Comparison of ENCODE assay signal across 6 cellular contexts in the genomic region with DNA sequence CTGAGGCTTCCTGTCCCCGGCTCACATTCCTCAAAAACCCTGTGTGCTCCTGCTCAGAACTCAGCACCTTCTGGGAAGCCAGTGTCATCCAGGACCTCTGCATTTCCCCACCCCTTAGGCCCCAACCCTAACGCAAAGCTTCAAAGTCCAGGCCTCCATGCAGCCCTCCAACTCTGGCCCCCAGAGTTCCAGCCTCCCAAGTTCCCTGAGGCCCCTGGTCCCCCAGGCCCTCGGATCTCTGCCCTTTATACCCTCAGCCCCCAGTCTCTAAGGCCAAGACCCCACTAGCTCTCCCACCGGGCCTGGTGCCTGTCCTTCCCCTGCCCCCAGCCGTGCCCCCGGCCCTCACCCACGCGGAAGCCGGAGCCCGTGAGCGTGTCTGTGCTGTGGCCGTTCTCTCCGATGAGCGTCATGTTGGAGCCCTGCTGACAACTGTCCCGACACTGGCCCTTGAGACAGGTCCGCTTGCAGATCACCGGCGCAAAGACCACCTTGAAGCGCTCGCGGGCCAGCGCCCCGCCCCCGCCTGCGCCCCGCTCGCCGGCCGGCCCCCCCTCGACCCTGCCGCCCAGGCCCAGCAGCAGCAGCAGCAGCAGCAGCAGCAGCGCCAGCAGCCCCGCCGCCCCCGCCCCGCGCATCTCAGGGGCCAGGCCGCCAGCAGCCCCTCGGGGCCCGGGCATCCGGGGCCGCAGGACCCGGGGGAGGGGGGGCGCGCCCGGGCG.
DNase-seq lines count a peak whose midpoint lies in the region; ATAC-seq and TF ChIP-seq lines count a peak whose summit lies in the region.

No MANE protein-coding gene starts in this region.

- peaks cover 37% of the 10 kb centered on the region for H3K4me1 ChIP-seq in DOHH2 (ENCODE audit: control insufficient read depth, low read length)
- peaks cover 59% of the 10 kb centered on the region for H3K4me1 ChIP-seq in muscle layer of colon (ENCODE audit: insufficient read depth, low read length)

- no peaks in the 10 kb centered on the region for H4K20me1 ChIP-seq in DOHH2 (ENCODE audit: control insufficient read depth, insufficient read depth, low read depth, low read length)

- ATAC-seq in HG03139 (IDR thresholded peaks at IDR 0.05; ENCODE audit: unreplicated experiment): no peak
- no peak for ATAC-seq in HG03460 (IDR thresholded peaks at IDR 0.05; ENCODE audit: unreplicated experiment)

- H3K27me3 ChIP-seq in DOHH2 (ENCODE audit: control insufficient read depth, low read length) (no peaks in the 10 kb centered on the region), muscle layer of colon (ENCODE audit: control insufficient read depth in 1 of 2, insufficient read depth in 2 of 2, low read length in 2 of 2) (no peaks in the 10 kb centered on the region)

- H3K4me2 ChIP-seq in DOHH2 (ENCODE audit: low read length): peak overlapping the region; percentile 67; the same call in 1 of the 2 replicates

- DNase-seq in hippocampal formation (lab: John Stamatoyannopoulos, UW): no peak

- H3K79me2 ChIP-seq in DOHH2 (ENCODE audit: control insufficient read depth, low read length): no peaks in the 10 kb centered on the region

- no peak for TF ChIP-seq CTCF in DOHH2 (IDR thresholded peaks at IDR 0.05; ENCODE audit: low read depth, low read length, poor library complexity, severe bottlenecking)

- H3K27ac ChIP-seq in DOHH2 (ENCODE audit: low read depth, low read length) (no peak overlapping the region), angular gyrus (ENCODE audit: low read depth, low read length) (peak overlapping the region; percentile 90), muscle layer of colon (ENCODE audit: low read depth, low read length) (peak overlapping the region; percentile 85)

- H3K4me3 ChIP-seq in DOHH2 (ENCODE audit: low read length) (peak overlapping the region; percentile 65), muscle layer of colon (ENCODE audit: low read depth in 1 of 2, low read length in 2 of 2) (peak overlapping the region; percentile 70 to 75)

- H3K36me3 ChIP-seq in DOHH2 (ENCODE audit: control insufficient read depth, low read length): no peaks in the 10 kb centered on the region
- peaks cover 7% of the 10 kb centered on the region for H3K36me3 ChIP-seq in muscle layer of colon (ENCODE audit: insufficient read depth, low read length)

- no peaks in the 10 kb centered on the region for H3K9me3 ChIP-seq in DOHH2 (ENCODE audit: control insufficient read depth, insufficient read depth, low read length)
- no peaks in the 10 kb centered on the region for H3K9me3 ChIP-seq in muscle layer of colon (ENCODE audit: low read length)

- H3K9me2 ChIP-seq in DOHH2 (replicated peaks; ENCODE audit: control insufficient read depth, low read length): no peaks in the 10 kb centered on the region

- H3K9ac ChIP-seq in muscle layer of colon (ENCODE audit: low read length): peak overlapping the region; percentile 83

- peaks cover 5% of the 10 kb centered on the region; the same call in 1 of the 2 replicates for H3F3A ChIP-seq in DOHH2 (ENCODE audit: control insufficient read depth, insufficient read depth)
